In genomic region chr3:153159771-153160397, GRCh38 we compare ENCODE assay signal across 1 cellular context.
TF ChIP-seq lines count a peak whose summit lies in the region.

No MANE protein-coding gene starts in this region.

TF ChIP-seq in HepG2, 621 proteins besides CTCF, POLR2A, EP300 and RAD21 (continued from another document):
- TF ChIP-seq TEF (CRISPR knock-in tag; IDR thresholded peaks at IDR 0.05) (0 out of 2 replicates have a peak, but pooled peaks have one; percentile 44), ZNF629 (CRISPR knock-in tag; conservative IDR thresholded peaks at IDR 0.05) (peak; percentile 94), NAIF1 (CRISPR knock-in tag; IDR thresholded peaks at IDR 0.05; ENCODE audit: borderline replicate concordance) (0 out of 2 replicates have a peak, but pooled peaks have one; percentile 24), ARNT (IDR thresholded peaks at IDR 0.05) (no peak), ZNF597 (CRISPR knock-in tag; IDR thresholded peaks at IDR 0.05) (no peak), ADNP (CRISPR knock-in tag; IDR thresholded peaks at IDR 0.05) (0 out of 2 replicates have a peak, but pooled peaks have one; percentile 26), ZMAT3 (CRISPR knock-in tag; conservative IDR thresholded peaks at IDR 0.05) (0 out of 2 replicates have a peak, but pooled peaks have one; percentile 15), E2F5 (CRISPR knock-in tag; conservative IDR thresholded peaks at IDR 0.05) (no peak), MNT (IDR thresholded peaks at IDR 0.05) (no peak), MIER2 (CRISPR knock-in tag; IDR thresholded peaks at IDR 0.05) (no peak), TOPORS (CRISPR knock-in tag; IDR thresholded peaks at IDR 0.05) (no peak)
